16 cellular contexts compared by ENCODE assay signal in the genomic region with DNA sequence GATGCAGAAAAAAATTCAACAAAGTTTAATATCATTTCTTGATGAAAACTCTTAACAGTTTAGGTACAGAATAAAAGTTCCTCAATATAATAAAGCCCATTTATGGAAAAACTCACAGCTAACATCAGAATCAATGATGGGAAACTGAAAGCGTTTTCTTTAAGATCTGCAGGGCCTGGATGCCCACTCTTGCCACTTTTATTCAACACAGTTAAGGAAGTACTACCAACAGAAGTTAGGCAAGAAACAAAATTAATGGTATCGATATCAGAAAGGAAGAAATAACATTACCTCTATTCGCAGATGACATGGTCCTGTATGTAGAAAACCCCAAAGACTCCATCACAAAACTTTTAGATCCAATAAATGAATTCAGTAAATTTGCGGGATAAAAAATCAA.
DNase-seq lines count a peak whose midpoint lies in the region; ATAC-seq and TF ChIP-seq lines count a peak whose summit lies in the region.
"Had no signal": no experiment of that assay in that cellular context is flagged by ENCODE, and none has a peak within 500 bp of the region (broad histone marks: within the 10 kb centered on the region; RNA-seq: fewer than 3 reads in every experiment).

No MANE protein-coding gene starts in this region.

- H3K27ac ChIP-seq in thyroid gland, result no peak overlapping the region
- H3K27ac ChIP-seq: BLaER1 had no signal

- H3K4me3 Mint-ChIP-seq in activated CD4-positive, alpha-beta T cell treated with anti-CD3 and anti-CD28 coated beads for 36 hours, result no peak overlapping the region
- no peak overlapping the region for H3K4me3 Mint-ChIP-seq in activated CD4-positive, alpha-beta T cell treated with anti-CD3 and anti-CD28 coated beads, Interleukin-2, amount 10 ng/mL, durations not matched to agents 24 days and 14 days
- no peak overlapping the region for H3K4me3 Mint-ChIP-seq in stimulated activated naive CD8-positive, alpha-beta T cell treated with anti-CD3 and anti-CD28 coated beads, Interleukin-15, amount 100 ng/mL, for 72 hours
- H3K4me3 Mint-ChIP-seq: CD8-positive, alpha-beta memory T cell had no signal

- H3K27ac Mint-ChIP-seq in activated CD4-positive, alpha-beta T cell treated with anti-CD3 and anti-CD28 coated beads for 36 hours, result no peak overlapping the region
- H3K27ac Mint-ChIP-seq in activated CD4-positive, alpha-beta T cell treated with anti-CD3 and anti-CD28 coated beads, Interleukin-2, amount 10 ng/mL, durations not matched to agents 24 days and 14 days, result no peak overlapping the region
- no peak overlapping the region for H3K27ac Mint-ChIP-seq in stimulated activated naive CD8-positive, alpha-beta T cell treated with anti-CD3 and anti-CD28 coated beads, Interleukin-15, amount 100 ng/mL, for 72 hours

- H3K9me3 Mint-ChIP-seq in activated CD4-positive, alpha-beta T cell treated with anti-CD3 and anti-CD28 coated beads for 36 hours (ENCODE audit: low read depth), result peaks cover 8% of the 10 kb centered on the region
- H3K9me3 Mint-ChIP-seq in activated CD4-positive, alpha-beta T cell treated with anti-CD3 and anti-CD28 coated beads, Interleukin-2, amount 10 ng/mL, durations not matched to agents 24 days and 14 days, result peaks cover 7% of the 10 kb centered on the region
- peaks cover 5 to 7% of the 10 kb centered on the region in 2 donors for H3K9me3 Mint-ChIP-seq in stimulated activated naive CD8-positive, alpha-beta T cell treated with anti-CD3 and anti-CD28 coated beads, Interleukin-15, amount 100 ng/mL, for 72 hours

- 73 to 74% methylated on average over 4 of the region's 4 CpGs for WGBS in thyroid gland, 2 donors

- ATAC-seq in activated CD4-positive, alpha-beta T cell treated with anti-CD3 and anti-CD28 coated beads for 36 hours, result peak; percentile 30
- ATAC-seq in stimulated activated naive CD8-positive, alpha-beta T cell treated with anti-CD3 and anti-CD28 coated beads, Interleukin-15, amount 100 ng/mL, for 72 hours, result peak; percentile 33
- no peak for ATAC-seq in stimulated activated naive CD8-positive, alpha-beta T cell treated with anti-CD3 and anti-CD28 coated beads, Interleukin-15, Interleukin-2, amounts not matched to agents 100 U/mL and 50 U/mL, for 24 hours
- ATAC-seq in Right ventricle myocardium superior (ENCODE audit: poor library complexity), result no peak

- DNase-seq in activated CD4-positive, alpha-beta T cell treated with anti-CD3 and anti-CD28 coated beads for 36 hours, result no peak
- no peak for DNase-seq in activated CD4-positive, alpha-beta T cell treated with anti-CD3 and anti-CD28 coated beads, Interleukin-2, amount 10 ng/mL, durations not matched to agents 24 days and 14 days
- no peak for DNase-seq in stimulated activated naive CD8-positive, alpha-beta T cell treated with anti-CD3 and anti-CD28 coated beads, Interleukin-15, amount 100 ng/mL, for 72 hours
- no peak for DNase-seq in stimulated activated naive CD8-positive, alpha-beta T cell treated with anti-CD3 and anti-CD28 coated beads, Interleukin-15, Interleukin-2, amounts not matched to agents 100 U/mL and 50 U/mL, for 24 hours
- DNase-seq in NOMO-1 treated with dmso at 0.1 percent for 144 hours (lab: John Stamatoyannopoulos, UW; ENCODE audit: unreplicated experiment) (peak; percentile 6), head of caudate nucleus (no peak), Right ventricle myocardium superior (no peak), thyroid gland (no peak)
- DNase-seq: 8988T; AML-193; Caco-2; CD8-positive, alpha-beta memory T cell; DND-41; GDM1 had no signal

- POLR2A ChIA-PET in activated CD4-positive, alpha-beta T cell treated with anti-CD3 and anti-CD28 coated beads for 36 hours (lab: Charles Lee), result no interaction called here

- H3K9me3 ChIP-seq in thyroid gland, result no peaks in the 10 kb centered on the region
- H3K9me3 ChIP-seq: Caco-2, HAP-1 had no signal

- CTCF ChIA-PET in activated CD4-positive, alpha-beta T cell treated with anti-CD3 and anti-CD28 coated beads for 36 hours (lab: Charles Lee), result no interaction called here

- no peaks in the 10 kb centered on the region for H3K27me3 Mint-ChIP-seq in activated CD4-positive, alpha-beta T cell treated with anti-CD3 and anti-CD28 coated beads for 36 hours
- no peaks in the 10 kb centered on the region for H3K27me3 Mint-ChIP-seq in activated CD4-positive, alpha-beta T cell treated with anti-CD3 and anti-CD28 coated beads, Interleukin-2, amount 10 ng/mL, durations not matched to agents 24 days and 14 days
- H3K27me3 Mint-ChIP-seq in stimulated activated naive CD8-positive, alpha-beta T cell treated with anti-CD3 and anti-CD28 coated beads, Interleukin-15, amount 100 ng/mL, for 72 hours, result no peaks in the 10 kb centered on the region
- H3K27me3 Mint-ChIP-seq: CD8-positive, alpha-beta memory T cell had no signal

- no peak for TF ChIP-seq CTCF in thyroid gland (IDR thresholded peaks at IDR 0.05)

- no peaks in the 10 kb centered on the region for H3K27me3 ChIP-seq in thyroid gland
- H3K27me3 ChIP-seq: BLaER1 had no signal

- no peak overlapping the region for H3K4me3 ChIP-seq in thyroid gland (replicated peaks in 1 of 3)
- H3K4me3 ChIP-seq: BLaER1, HAP-1 had no signal

- H3K4me1 ChIP-seq in thyroid gland, result no peaks in the 10 kb centered on the region
- H3K4me1 ChIP-seq: BLaER1, Caco-2, HAP-1 had no signal

- no peaks in the 10 kb centered on the region for H3K4me1 Mint-ChIP-seq in activated CD4-positive, alpha-beta T cell treated with anti-CD3 and anti-CD28 coated beads for 36 hours
- no peaks in the 10 kb centered on the region for H3K4me1 Mint-ChIP-seq in activated CD4-positive, alpha-beta T cell treated with anti-CD3 and anti-CD28 coated beads, Interleukin-2, amount 10 ng/mL, durations not matched to agents 24 days and 14 days
- H3K4me1 Mint-ChIP-seq in stimulated activated naive CD8-positive, alpha-beta T cell treated with anti-CD3 and anti-CD28 coated beads, Interleukin-15, amount 100 ng/mL, for 72 hours, result no peaks in the 10 kb centered on the region
- H3K4me1 Mint-ChIP-seq: CD8-positive, alpha-beta memory T cell had no signal

- intact Hi-C loops in activated CD4-positive, alpha-beta T cell treated with anti-CD3 and anti-CD28 coated beads for 36 hours (cut with DNase I, micrococcal nuclease), result no loop called here
- intact Hi-C loops in activated CD4-positive, alpha-beta T cell treated with anti-CD3 and anti-CD28 coated beads, Interleukin-2, amount 10 ng/mL, durations not matched to agents 24 days and 14 days (cut with micrococcal nuclease), result loop anchor here (10.0 kb wide), 1 partner anchor 544 kb away; the partner anchor contains the start of gene RGMB
- intact Hi-C loops in head of caudate nucleus (cut with DNase I) (no loop called here), Right ventricle myocardium superior (cut with DNase I) (no loop called here), thyroid gland (cut with DNase I) (no loop called here)

- no peaks in the 10 kb centered on the region for H3K36me3 ChIP-seq in thyroid gland
- H3K36me3 ChIP-seq: BLaER1, HAP-1 had no signal

- no peaks in the 10 kb centered on the region for H3K36me3 Mint-ChIP-seq in activated CD4-positive, alpha-beta T cell treated with anti-CD3 and anti-CD28 coated beads for 36 hours (ENCODE audit: low read depth)
- H3K36me3 Mint-ChIP-seq in activated CD4-positive, alpha-beta T cell treated with anti-CD3 and anti-CD28 coated beads, Interleukin-2, amount 10 ng/mL, durations not matched to agents 24 days and 14 days (ENCODE audit: low read depth), result no peaks in the 10 kb centered on the region
- H3K36me3 Mint-ChIP-seq: CD8-positive, alpha-beta memory T cell had no signal

- no peak for TF ChIP-seq POLR2A in thyroid gland (IDR thresholded peaks at IDR 0.05)

Comparison
In these comparisons a context has a peak if more than half of its experiments do, and no peak if none do; other contexts are left out.
1. ATAC-seq: peak in activated CD4-positive, alpha-beta T cell treated with anti-CD3 and anti-CD28 coated beads for 36 hours (single experiment) and stimulated activated naive CD8-positive, alpha-beta T cell treated with anti-CD3 and anti-CD28 coated beads, Interleukin-15, amount 100 ng/mL, for 72 hours (single experiment); none in stimulated activated naive CD8-positive, alpha-beta T cell treated with anti-CD3 and anti-CD28 coated beads, Interleukin-15, Interleukin-2, amounts not matched to agents 100 U/mL and 50 U/mL, for 24 hours (single experiment) and Right ventricle myocardium superior (single experiment).